In the genomic region with DNA sequence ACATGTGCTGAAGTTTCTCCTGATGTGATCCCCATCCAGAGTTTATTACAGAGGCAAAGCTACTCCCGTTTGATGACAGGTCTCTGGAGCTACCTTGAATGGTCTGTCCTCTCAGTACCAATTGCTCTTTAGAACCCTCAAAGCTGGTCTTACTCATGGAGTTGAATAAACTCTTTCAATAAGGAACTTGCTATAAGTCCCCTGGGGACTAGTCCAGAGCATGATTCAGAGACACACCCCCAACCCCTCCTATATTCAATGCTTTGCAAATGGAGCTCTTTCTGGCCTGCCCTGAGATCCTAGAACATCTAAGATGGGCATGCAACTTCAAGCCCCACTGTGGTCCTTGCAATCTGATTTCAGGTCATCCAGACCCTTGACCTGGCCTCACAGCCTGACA, we compare ENCODE assay signal across 1 cellular context.
TF ChIP-seq lines count a peak whose summit lies in the region.

No MANE protein-coding gene starts in this region.

TF ChIP-seq in IMR-90, 13 proteins besides CTCF, POLR2A, EP300 and RAD21 (continued from another document):
- TF ChIP-seq, protein P1, sequence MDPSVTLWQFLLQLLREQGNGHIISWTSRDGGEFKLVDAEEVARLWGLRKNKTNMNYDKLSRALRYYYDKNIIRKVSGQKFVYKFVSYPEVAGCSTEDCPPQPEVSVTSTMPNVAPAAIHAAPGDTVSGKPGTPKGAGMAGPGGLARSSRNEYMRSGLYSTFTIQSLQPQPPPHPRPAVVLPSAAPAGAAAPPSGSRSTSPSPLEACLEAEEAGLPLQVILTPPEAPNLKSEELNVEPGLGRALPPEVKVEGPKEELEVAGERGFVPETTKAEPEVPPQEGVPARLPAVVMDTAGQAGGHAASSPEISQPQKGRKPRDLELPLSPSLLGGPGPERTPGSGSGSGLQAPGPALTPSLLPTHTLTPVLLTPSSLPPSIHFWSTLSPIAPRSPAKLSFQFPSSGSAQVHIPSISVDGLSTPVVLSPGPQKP (IDR thresholded peaks at IDR 0.05; ENCODE audit: borderline replicate concordance, low read depth, low read length) = no peak
- no peak for TF ChIP-seq RCOR1 (IDR thresholded peaks at IDR 0.05; ENCODE audit: insufficient replicate concordance, low read length)
